Comparison of ENCODE assay signal across 3 cellular contexts in the genomic region with DNA sequence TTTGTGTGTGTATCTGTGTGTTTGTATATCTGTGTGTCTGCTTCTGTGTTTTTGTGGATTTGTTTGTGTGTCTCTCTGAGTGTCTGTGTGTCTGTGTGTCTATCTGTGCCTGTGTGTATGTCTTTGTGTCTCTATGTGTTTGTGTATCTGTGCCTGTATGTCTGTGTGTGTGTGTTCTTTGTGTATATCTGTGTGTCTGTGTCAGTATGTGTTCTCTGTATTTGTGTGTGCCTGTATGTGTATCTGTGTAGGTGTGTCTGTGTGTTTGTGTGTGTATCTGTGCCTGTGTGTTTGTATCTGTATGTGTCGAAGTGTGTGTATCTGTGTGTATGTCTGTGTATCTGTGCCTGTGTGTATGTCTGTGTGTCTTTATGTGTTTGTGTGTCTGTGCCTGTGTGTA.
TF ChIP-seq lines count a peak whose summit lies in the region.

No MANE protein-coding gene starts in this region.

TF ChIP-seq in HepG2, 621 proteins besides CTCF, POLR2A, EP300 and RAD21:
- TF ChIP-seq, protein P1, sequence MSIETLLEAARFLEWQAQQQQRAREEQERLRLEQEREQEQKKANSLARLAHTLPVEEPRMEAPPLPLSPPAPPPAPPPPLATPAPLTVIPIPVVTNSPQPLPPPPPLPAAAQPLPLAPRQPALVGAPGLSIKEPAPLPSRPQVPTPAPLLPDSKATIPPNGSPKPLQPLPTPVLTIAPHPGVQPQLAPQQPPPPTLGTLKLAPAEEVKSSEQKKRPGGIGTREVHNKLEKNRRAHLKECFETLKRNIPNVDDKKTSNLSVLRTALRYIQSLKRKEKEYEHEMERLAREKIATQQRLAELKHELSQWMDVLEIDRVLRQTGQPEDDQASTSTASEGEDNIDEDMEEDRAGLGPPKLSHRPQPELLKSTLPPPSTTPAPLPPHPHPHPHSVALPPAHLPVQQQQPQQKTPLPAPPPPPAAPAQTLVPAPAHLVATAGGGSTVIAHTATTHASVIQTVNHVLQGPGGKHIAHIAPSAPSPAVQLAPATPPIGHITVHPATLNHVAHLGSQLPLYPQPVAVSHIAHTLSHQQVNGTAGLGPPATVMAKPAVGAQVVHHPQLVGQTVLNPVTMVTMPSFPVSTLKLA (IDR thresholded peaks at IDR 0.05): 0 out of 2 replicates have a peak, but pooled peaks have one; percentile 4
- no peak for TF ChIP-seq ZNF773 (CRISPR knock-in tag; IDR thresholded peaks at IDR 0.05; ENCODE audit: borderline replicate concordance)

TF ChIP-seq in IMR-90, 13 proteins besides CTCF, POLR2A, EP300 and RAD21:
- TF ChIP-seq BHLHE40 (IDR thresholded peaks at IDR 0.05; ENCODE audit: low read depth, low read length) (no peak), FOS (IDR thresholded peaks at IDR 0.05; ENCODE audit: low read depth, low read length) (no peak), CEBPB (IDR thresholded peaks at IDR 0.05; ENCODE audit: low read depth, low read length) (no peak), MAFK (IDR thresholded peaks at IDR 0.05; ENCODE audit: low read depth, low read length) (no peak), SMC3 (IDR thresholded peaks at IDR 0.05; ENCODE audit: low read depth, low read length) (no peak), CHD1 (IDR thresholded peaks at IDR 0.05; ENCODE audit: low read depth, low read length) (no peak), NFE2L2 (IDR thresholded peaks at IDR 0.05; ENCODE audit: low read depth, low read length) (no peak), RFX5 (IDR thresholded peaks at IDR 0.05; ENCODE audit: low read depth, low read length) (no peak), MAZ (IDR thresholded peaks at IDR 0.05; ENCODE audit: borderline replicate concordance, low read depth, low read length) (no peak), MXI1 (IDR thresholded peaks at IDR 0.05; ENCODE audit: borderline replicate concordance, low read depth, low read length) (no peak), RCOR1 (IDR thresholded peaks at IDR 0.05; ENCODE audit: insufficient replicate concordance, low read length) (no peak)
- TF ChIP-seq, protein P2, sequence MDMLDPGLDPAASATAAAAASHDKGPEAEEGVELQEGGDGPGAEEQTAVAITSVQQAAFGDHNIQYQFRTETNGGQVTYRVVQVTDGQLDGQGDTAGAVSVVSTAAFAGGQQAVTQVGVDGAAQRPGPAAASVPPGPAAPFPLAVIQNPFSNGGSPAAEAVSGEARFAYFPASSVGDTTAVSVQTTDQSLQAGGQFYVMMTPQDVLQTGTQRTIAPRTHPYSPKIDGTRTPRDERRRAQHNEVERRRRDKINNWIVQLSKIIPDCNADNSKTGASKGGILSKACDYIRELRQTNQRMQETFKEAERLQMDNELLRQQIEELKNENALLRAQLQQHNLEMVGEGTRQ (IDR thresholded peaks at IDR 0.05; ENCODE audit: low read depth, low read length): no peak
- TF ChIP-seq, protein P3, sequence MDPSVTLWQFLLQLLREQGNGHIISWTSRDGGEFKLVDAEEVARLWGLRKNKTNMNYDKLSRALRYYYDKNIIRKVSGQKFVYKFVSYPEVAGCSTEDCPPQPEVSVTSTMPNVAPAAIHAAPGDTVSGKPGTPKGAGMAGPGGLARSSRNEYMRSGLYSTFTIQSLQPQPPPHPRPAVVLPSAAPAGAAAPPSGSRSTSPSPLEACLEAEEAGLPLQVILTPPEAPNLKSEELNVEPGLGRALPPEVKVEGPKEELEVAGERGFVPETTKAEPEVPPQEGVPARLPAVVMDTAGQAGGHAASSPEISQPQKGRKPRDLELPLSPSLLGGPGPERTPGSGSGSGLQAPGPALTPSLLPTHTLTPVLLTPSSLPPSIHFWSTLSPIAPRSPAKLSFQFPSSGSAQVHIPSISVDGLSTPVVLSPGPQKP (IDR thresholded peaks at IDR 0.05; ENCODE audit: borderline replicate concordance, low read depth, low read length): no peak

TF ChIP-seq in K562, 482 proteins besides CTCF, POLR2A, EP300 and RAD21:
- TF ChIP-seq KDM4B (IDR thresholded peaks at IDR 0.05; ENCODE audit: borderline replicate concordance in 2 of 2, low read depth in 1 of 2) (no peak), SRSF1 (IDR thresholded peaks at IDR 0.05; ENCODE audit: low read depth, low read length) (no peak), FOXK1 (CRISPR knock-in tag; IDR thresholded peaks at IDR 0.05; ENCODE audit: borderline replicate concordance) (no peak), PHF20 (IDR thresholded peaks at IDR 0.05; ENCODE audit: partially characterized antibody) (no peak), HNRNPK (IDR thresholded peaks at IDR 0.05; ENCODE audit: low read depth, low read length, poor library complexity, severe bottlenecking) (no peak)
- TF ChIP-seq, protein P4, sequence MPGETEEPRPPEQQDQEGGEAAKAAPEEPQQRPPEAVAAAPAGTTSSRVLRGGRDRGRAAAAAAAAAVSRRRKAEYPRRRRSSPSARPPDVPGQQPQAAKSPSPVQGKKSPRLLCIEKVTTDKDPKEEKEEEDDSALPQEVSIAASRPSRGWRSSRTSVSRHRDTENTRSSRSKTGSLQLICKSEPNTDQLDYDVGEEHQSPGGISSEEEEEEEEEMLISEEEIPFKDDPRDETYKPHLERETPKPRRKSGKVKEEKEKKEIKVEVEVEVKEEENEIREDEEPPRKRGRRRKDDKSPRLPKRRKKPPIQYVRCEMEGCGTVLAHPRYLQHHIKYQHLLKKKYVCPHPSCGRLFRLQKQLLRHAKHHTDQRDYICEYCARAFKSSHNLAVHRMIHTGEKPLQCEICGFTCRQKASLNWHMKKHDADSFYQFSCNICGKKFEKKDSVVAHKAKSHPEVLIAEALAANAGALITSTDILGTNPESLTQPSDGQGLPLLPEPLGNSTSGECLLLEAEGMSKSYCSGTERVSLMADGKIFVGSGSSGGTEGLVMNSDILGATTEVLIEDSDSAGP (CRISPR knock-in tag; IDR thresholded peaks at IDR 0.05): no peak
- TF ChIP-seq, protein P2 (CRISPR knock-in tag; IDR thresholded peaks at IDR 0.05): no peak
